Comparison of ENCODE assay signal across 8 cellular contexts in genomic region chr9:130693426-130694191, GRCh38. TPM values are rescaled to one million over a fixed set of nuclear protein-coding genes. Genes with fewer than 3 reads are reported as not detected.
DNase-seq lines count a peak whose midpoint lies in the region; ATAC-seq and TF ChIP-seq lines count a peak whose summit lies in the region.

EXOSC2 (plus strand) TSS chr9:130693780; CDS start chr9:130693792, 12 bp downstream.

- peaks cover 35% of the 10 kb centered on the region for H3K79me2 ChIP-seq in SK-N-SH (ENCODE audit: insufficient read depth)

- peaks cover 0 to 22% of the 10 kb centered on the region in 2 experiments; a peak in 1 of 4 replicates for H3K4me1 ChIP-seq in SK-N-SH (ENCODE audit: control insufficient read depth in 1 of 2, insufficient read depth in 2 of 2, low read depth in 1 of 2, low read length in 1 of 2)

- H3K36me3 ChIP-seq in SK-N-SH (replicated peaks in 1 of 2; ENCODE audit: control insufficient read depth in 1 of 2, insufficient read depth in 2 of 2, low read length in 1 of 2): peaks cover 11 to 15% of the 10 kb centered on the region in 2 experiments

- H3K9me3 ChIP-seq in SK-N-SH: no peaks in the 10 kb centered on the region

- H3F3A ChIP-seq in SK-N-SH (replicated peaks; ENCODE audit: insufficient read depth): peaks cover 19% of the 10 kb centered on the region

- POLR2A ChIA-PET in SK-N-SH (lab: Yijun Ruan, JAX): interaction anchor here (0.5 to 1.5 kb wide), 5 partner anchors 9 to 344 kb away, joined by 3 to 4 read pairs (median 3); no protein-coding TSS in a partner anchor

- H3K4me2 ChIP-seq in SK-N-SH: peak within 1 kb of the TSS; percentile 83

- H3K27me3 ChIP-seq in SK-N-SH (ENCODE audit: insufficient read depth): no peaks in the 10 kb centered on the region

- TF ChIP-seq CTCF in SK-N-SH (IDR thresholded peaks at IDR 0.05): no peak

- H3K27ac ChIP-seq in SK-N-SH (ENCODE audit: low read depth in 2 of 2, low read length in 1 of 2): peak within 1 kb of the TSS; percentile 23 to 74; a peak in 3 of 4 replicates

- H3K9me2 ChIP-seq in SK-N-SH: no peaks in the 10 kb centered on the region

- H2AFZ ChIP-seq in SK-N-SH (ENCODE audit: low read depth): peak within 1 kb of the TSS; percentile 94

- no peak for TF ChIP-seq RAD21 in SK-N-SH (IDR thresholded peaks at IDR 0.05; ENCODE audit: low read length)

- TF ChIP-seq EP300 in SK-N-SH (IDR thresholded peaks at IDR 0.05; ENCODE audit: borderline replicate concordance in 1 of 2, low read depth in 1 of 2, low read length in 1 of 2): no peak

- H3K4me3 ChIP-seq in GM08714 (ENCODE audit: low read length) (peak within 1 kb of the TSS; percentile 79), SK-N-SH (ENCODE audit: low read depth in 2 of 2, low read length in 1 of 2) (peak within 1 kb of the TSS; percentile 70 to 76)

- ATAC-seq in HG02588 (IDR thresholded peaks at IDR 0.05; ENCODE audit: unreplicated experiment): peak; percentile 89

- peak; percentile 98 for DNase-seq in NCI-H1092 (lab: John Stamatoyannopoulos, UW)
- DNase-seq in SK-N-SH: peak; percentile 95
- DNase-seq in activated naive CD4-positive, alpha-beta T cell treated with anti-CD3 and anti-CD28 coated beads, Interleukin-2, amount 50 U/mL, for 16 hours: peak; percentile 99
- peak; percentile 98 for DNase-seq in germinal center (ENCODE audit: low spot score)
- DNase-seq in nucleus accumbens (lab: John Stamatoyannopoulos, UW): peak; percentile 72 to 99 (median 96)
- DNase-seq in superior temporal gyrus (ENCODE audit: extremely low spot score): peak; percentile 98

- CTCF ChIA-PET in SK-N-SH (lab: Yijun Ruan, JAX): interaction anchor here (0.7 to 10.5 kb wide), 8 partner anchors 9 to 353 kb away, joined by 3 to 58 read pairs (median 4); no protein-coding TSS in a partner anchor

- WGBS in SK-N-SH (ENCODE audit: low lambda C conversion rate): under 1% methylated on average over 21 of the region's 40 CpGs

- no peaks in the 10 kb centered on the region; the same call in none of the 2 replicates for H4K20me1 ChIP-seq in SK-N-SH (ENCODE audit: insufficient read depth)

- H3K9ac ChIP-seq in SK-N-SH: peak within 1 kb of the TSS; percentile 81

TF ChIP-seq in SK-N-SH, 30 proteins besides CTCF, POLR2A, EP300 and RAD21 (continues in another document):
- TF ChIP-seq MEF2A (IDR thresholded peaks at IDR 0.05; ENCODE audit: borderline replicate concordance, low read depth) (no peak), TEAD4 (IDR thresholded peaks at IDR 0.05; ENCODE audit: borderline replicate concordance, insufficient read depth) (no peak), ZBTB33 (IDR thresholded peaks at IDR 0.05; ENCODE audit: borderline replicate concordance, low read depth) (0 out of 2 replicates have a peak, but pooled peaks have one; percentile 67), PBX3 (IDR thresholded peaks at IDR 0.05) (peak; percentile 10; the same call in 1 of the 2 replicates), FOXM1 (IDR thresholded peaks at IDR 0.05; ENCODE audit: low read depth) (no peak), MAX (IDR thresholded peaks at IDR 0.05; ENCODE audit: low read depth) (peak; percentile 96), GATA2 (CRISPR knock-in tag; IDR thresholded peaks at IDR 0.05) (no peak; the same call in 1 of the 2 replicates), NRF1 (IDR thresholded peaks at IDR 0.05; ENCODE audit: low read depth, low read length) (peak; percentile 96), REST (IDR thresholded peaks at IDR 0.05; ENCODE audit: low read depth, low read length) (peak; percentile 24; the same call in 1 of the 2 replicates), RCOR1 (IDR thresholded peaks at IDR 0.05; ENCODE audit: low read length) (no peak; the same call in 1 of the 2 replicates), RXRA (IDR thresholded peaks at IDR 0.05; ENCODE audit: borderline replicate concordance, low read depth) (no peak), JUND (IDR thresholded peaks at IDR 0.05) (no peak), CHD2 (IDR thresholded peaks at IDR 0.05; ENCODE audit: low read length, partially characterized antibody) (peak; percentile 92), FOXJ3 (CRISPR knock-in tag; IDR thresholded peaks at IDR 0.05) (0 out of 2 replicates have a peak, but pooled peaks have one; percentile 6), YY1 (IDR thresholded peaks at IDR 0.05; ENCODE audit: low read depth) (peak; percentile 99), ELF1 (IDR thresholded peaks at IDR 0.05) (no peak), SMC3 (IDR thresholded peaks at IDR 0.05; ENCODE audit: low read depth, low read length) (no peak), SIN3A (IDR thresholded peaks at IDR 0.05; ENCODE audit: borderline replicate concordance, low read depth, low read length) (peak; percentile 48; the same call in 1 of the 2 replicates), POLR2AphosphoS5 (IDR thresholded peaks at IDR 0.05; ENCODE audit: low read depth, low read length) (peak; percentile 96), GABPA (IDR thresholded peaks at IDR 0.05; ENCODE audit: low read depth) (0 out of 2 replicates have a peak, but pooled peaks have one; percentile 19), EZH2phosphoT487 (IDR thresholded peaks at IDR 0.05; ENCODE audit: borderline replicate concordance, low read depth) (no peak), FOSL2 (IDR thresholded peaks at IDR 0.05; ENCODE audit: borderline replicate concordance, low read depth) (no peak), USF2 (IDR thresholded peaks at IDR 0.05; ENCODE audit: borderline replicate concordance, low read depth, low read length) (no peak), TCF12 (IDR thresholded peaks at IDR 0.05) (no peak), NFIC (IDR thresholded peaks at IDR 0.05; ENCODE audit: borderline replicate concordance) (no peak), MXI1 (IDR thresholded peaks at IDR 0.05; ENCODE audit: low read depth, low read length) (peak; percentile 96), RFX5 (IDR thresholded peaks at IDR 0.05; ENCODE audit: low read length) (no peak)

RNA-seq across cellular contexts. Expression of gene EXOSC2, which starts in this region (rescaled TPM):
- 28.7 and 36.8 TPM in 2 replicates for polyA plus RNA-seq in SK-N-SH (2012; rRNA removed)
- 30.8 and 32.4 TPM in 2 replicates for polyA plus RNA-seq in SK-N-SH (2012; cell fraction: cytosol; rRNA removed)
- 46.6 and 64.0 TPM in 2 replicates for polyA plus RNA-seq in SK-N-SH (2012; cell fraction: nucleus; rRNA removed)

Comparison
In these comparisons a context has a peak if more than half of its experiments do, and no peak if none do; other contexts are left out.
1. Peak in every context shown above with its lines: DNase-seq, ATAC-seq, H3K4me3 ChIP-seq and H3K27ac ChIP-seq.